Comparison of ENCODE assay signal across 10 cellular contexts in the genomic region with DNA sequence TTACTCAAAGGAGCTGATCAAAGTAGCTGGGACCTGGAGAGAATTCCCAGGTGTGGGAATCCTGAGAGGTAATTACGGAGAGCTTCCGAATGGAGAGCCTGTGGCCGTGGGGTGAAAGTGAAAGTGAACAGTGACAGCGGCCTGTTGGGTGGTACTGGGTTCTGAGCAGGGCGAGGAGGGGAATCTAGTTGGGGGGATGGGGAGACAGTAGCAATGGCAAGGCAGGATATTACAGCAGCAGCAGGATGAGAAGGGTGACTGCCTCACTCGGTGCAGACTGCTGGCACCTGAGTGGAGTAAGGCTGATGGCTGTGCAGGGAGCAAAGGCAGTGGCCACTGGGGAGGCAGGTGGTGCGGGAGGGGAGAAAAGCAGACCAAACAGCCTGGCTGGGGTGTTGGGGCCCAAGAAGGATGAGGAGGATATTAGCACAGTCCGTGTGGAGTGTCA.
DNase-seq lines count a peak whose midpoint lies in the region; ATAC-seq and TF ChIP-seq lines count a peak whose summit lies in the region.
"Had no signal": no experiment of that assay in that cellular context is flagged by ENCODE, and none has a peak within 500 bp of the region (broad histone marks: within the 10 kb centered on the region; RNA-seq: fewer than 3 reads in every experiment).

No MANE protein-coding gene starts in this region.

- H3K4me3 Mint-ChIP-seq in activated CD4-positive, alpha-beta T cell treated with anti-CD3 and anti-CD28 coated beads, Interleukin-2, amount 10 ng/mL, durations not matched to agents 7 days and 5 days, result peak overlapping the region; percentile 11
- peak overlapping the region; percentile 74 for H3K4me3 Mint-ChIP-seq in stimulated activated naive CD8-positive, alpha-beta T cell treated with anti-CD3 and anti-CD28 coated beads, Interleukin-15, Interleukin-2, amounts not matched to agents 100 ng/mL and 50 ng/mL, for 24 hours

- no peak for DNase-seq in activated CD4-positive, alpha-beta T cell treated with anti-CD3 and anti-CD28 coated beads, Interleukin-2, amount 10 ng/mL, durations not matched to agents 7 days and 5 days
- no peak for DNase-seq in activated CD4-positive, alpha-beta T cell treated with anti-CD3 and anti-CD28 coated beads for 48 hours
- peak; percentile 40 for DNase-seq in NCI-H774 (lab: John Stamatoyannopoulos, UW)
- no peak for DNase-seq in left ventricle myocardium superior
- DNase-seq in BE2C, result no peak
- no peak for DNase-seq in NCI-H2081 treated with DMSO at 0.1 percent for 48 hours (lab: John Stamatoyannopoulos, UW)
- no peak for DNase-seq in Kasumi-1 (lab: John Stamatoyannopoulos, UW)

- no peaks in the 10 kb centered on the region for H3K9me3 ChIP-seq in BE2C
- H3K9me3 ChIP-seq: tibial nerve had no signal

- H3K27me3 ChIP-seq in BE2C, result no peaks in the 10 kb centered on the region
- H3K27me3 ChIP-seq: tibial nerve had no signal

- H3K4me1 ChIP-seq in BE2C, result no peaks in the 10 kb centered on the region
- H3K4me1 ChIP-seq: tibial nerve had no signal

- H3K36me3 Mint-ChIP-seq in activated CD4-positive, alpha-beta T cell treated with anti-CD3 and anti-CD28 coated beads, Interleukin-2, amount 10 ng/mL, durations not matched to agents 7 days and 5 days (ENCODE audit: low read depth), result no peaks in the 10 kb centered on the region
- no peaks in the 10 kb centered on the region for H3K36me3 Mint-ChIP-seq in stimulated activated naive CD8-positive, alpha-beta T cell treated with anti-CD3 and anti-CD28 coated beads, Interleukin-15, Interleukin-2, amounts not matched to agents 100 ng/mL and 50 ng/mL, for 24 hours (ENCODE audit: low read depth)

- CTCF ChIA-PET in activated CD4-positive, alpha-beta T cell treated with anti-CD3 and anti-CD28 coated beads, Interleukin-2, amount 10 ng/mL, durations not matched to agents 7 days and 5 days (lab: Charles Lee), result no interaction called here

- no peaks in the 10 kb centered on the region for H3K27me3 Mint-ChIP-seq in activated CD4-positive, alpha-beta T cell treated with anti-CD3 and anti-CD28 coated beads, Interleukin-2, amount 10 ng/mL, durations not matched to agents 7 days and 5 days
- H3K27me3 Mint-ChIP-seq in stimulated activated naive CD8-positive, alpha-beta T cell treated with anti-CD3 and anti-CD28 coated beads, Interleukin-15, Interleukin-2, amounts not matched to agents 100 ng/mL and 50 ng/mL, for 24 hours, result no peaks in the 10 kb centered on the region

- TF ChIP-seq CTCF in BE2C (IDR thresholded peaks at IDR 0.05; ENCODE audit: low read depth, low read length), result no peak

- H3K27ac Mint-ChIP-seq in activated CD4-positive, alpha-beta T cell treated with anti-CD3 and anti-CD28 coated beads, Interleukin-2, amount 10 ng/mL, durations not matched to agents 7 days and 5 days, result peak overlapping the region; percentile 74
- H3K27ac Mint-ChIP-seq in stimulated activated naive CD8-positive, alpha-beta T cell treated with anti-CD3 and anti-CD28 coated beads, Interleukin-15, Interleukin-2, amounts not matched to agents 100 ng/mL and 50 ng/mL, for 24 hours, result peak overlapping the region; percentile 79

- intact Hi-C loops in left ventricle myocardium superior (cut with micrococcal nuclease), result no loop called here

- POLR2A ChIA-PET in activated CD4-positive, alpha-beta T cell treated with anti-CD3 and anti-CD28 coated beads, Interleukin-2, amount 10 ng/mL, durations not matched to agents 7 days and 5 days (lab: Charles Lee), result no interaction called here

- peak; percentile 22 for ATAC-seq in left ventricle myocardium superior

- H3K36me3 ChIP-seq in BE2C, result no peaks in the 10 kb centered on the region

- peaks cover 37% of the 10 kb centered on the region for H3K4me1 Mint-ChIP-seq in activated CD4-positive, alpha-beta T cell treated with anti-CD3 and anti-CD28 coated beads, Interleukin-2, amount 10 ng/mL, durations not matched to agents 7 days and 5 days
- H3K4me1 Mint-ChIP-seq in stimulated activated naive CD8-positive, alpha-beta T cell treated with anti-CD3 and anti-CD28 coated beads, Interleukin-15, Interleukin-2, amounts not matched to agents 100 ng/mL and 50 ng/mL, for 24 hours (ENCODE audit: low read depth), result peaks cover 47% of the 10 kb centered on the region

- no peaks in the 10 kb centered on the region for H3K9me3 Mint-ChIP-seq in activated CD4-positive, alpha-beta T cell treated with anti-CD3 and anti-CD28 coated beads, Interleukin-2, amount 10 ng/mL, durations not matched to agents 7 days and 5 days
- no peaks in the 10 kb centered on the region for H3K9me3 Mint-ChIP-seq in stimulated activated naive CD8-positive, alpha-beta T cell treated with anti-CD3 and anti-CD28 coated beads, Interleukin-15, Interleukin-2, amounts not matched to agents 100 ng/mL and 50 ng/mL, for 24 hours

- no peak overlapping the region for H3K4me3 ChIP-seq in BE2C (ENCODE audit: low read depth, low read length)
- H3K4me3 ChIP-seq: SK-N-MC had no signal
